ENCODE assay signal across 9 cellular contexts in genomic region chr5:157907479-157907878, GRCh38.
"Had no signal": no experiment of that assay in that cellular context is flagged by ENCODE, and none has a peak within 500 bp of the region (broad histone marks: within the 10 kb centered on the region; RNA-seq: fewer than 3 reads in every experiment).

No MANE protein-coding gene starts in this region.

- H3K9me3 Mint-ChIP-seq: GM23338 had no signal

- H3K4me3 Mint-ChIP-seq: GM23338 had no signal

- H3K27ac ChIP-seq: KMS-11 had no signal

- H2AFZ ChIP-seq: GM23338 had no signal

- H3K36me3 ChIP-seq: HAP-1 had no signal

- H3K9ac ChIP-seq: KMS-11 had no signal

- FAIRE-seq: HTR-8/SVneo had no signal

- H3K4me3 ChIP-seq: GM23338, HAP-1 had no signal

- DNase-seq: H7, IMR-90, Karpas-422, KBM-7 had no signal

- H3K27ac Mint-ChIP-seq: GM23338 had no signal

- ATAC-seq: GM23338, HCT116 had no signal

- H3K9me3 ChIP-seq: HAP-1 had no signal

- H3K4me2 ChIP-seq: GM23338, KMS-11 had no signal

- H3K4me1 ChIP-seq: HAP-1 had no signal
